ENCODE assay signal across 7 cellular contexts in the genomic region with DNA sequence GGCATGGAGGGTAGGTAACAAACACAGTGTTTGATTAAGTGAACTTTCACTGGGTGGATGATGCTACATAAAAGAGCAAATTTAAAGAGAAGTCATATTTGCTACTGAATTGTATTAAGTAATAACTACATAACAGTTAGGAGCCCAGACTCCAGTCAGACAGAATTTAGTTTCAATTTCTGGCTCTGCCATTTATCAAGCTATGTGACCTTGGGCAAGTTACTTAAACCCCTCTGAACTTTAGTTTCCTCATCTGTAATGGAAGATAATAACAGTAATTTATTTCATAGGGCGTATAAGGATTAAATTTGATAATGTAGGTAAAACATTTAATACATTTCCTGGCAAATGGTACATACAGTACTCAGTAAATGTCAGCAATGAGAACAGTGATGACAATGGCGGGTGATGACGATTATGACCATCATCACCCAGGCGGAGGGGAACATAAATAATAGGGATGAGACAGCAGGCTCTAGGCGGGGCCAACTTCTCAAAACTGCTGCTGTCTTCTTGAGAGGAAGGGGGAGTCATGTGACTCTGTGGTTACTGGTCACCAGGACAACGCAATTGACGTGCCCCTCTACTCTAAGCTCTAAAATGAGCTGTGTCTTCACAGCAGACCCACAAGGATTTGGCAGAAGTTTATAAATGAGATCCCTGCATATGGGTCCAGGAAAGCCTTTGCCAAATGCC. TPM values are rescaled to one million over a fixed set of nuclear protein-coding genes. Genes with fewer than 3 reads are reported as not detected.
DNase-seq lines count a peak whose midpoint lies in the region; ATAC-seq lines count a peak whose summit lies in the region.

No MANE protein-coding gene starts in this region.

- ATAC-seq in GM18861 (IDR thresholded peaks at IDR 0.05; ENCODE audit: unreplicated experiment) (peak; percentile 91), HG02973 (IDR thresholded peaks at IDR 0.05; ENCODE audit: unreplicated experiment) (peak; percentile 91), GM19324 (IDR thresholded peaks at IDR 0.05; ENCODE audit: low FRiP score, unreplicated experiment) (no peak)
- peak; percentile 98 for ATAC-seq in activated naive CD4-positive, alpha-beta T cell treated with anti-CD3 and anti-CD28 coated beads, Interleukin-2, amount 50 U/mL, for 72 hours

- peak overlapping the region in 1 of 2 donors; percentile 20 for H3K27ac Mint-ChIP-seq in activated naive CD4-positive, alpha-beta T cell treated with anti-CD3 and anti-CD28 coated beads, Interleukin-2, amount 50 U/mL, for 72 hours

- peak; percentile 77 for DNase-seq in SIG-M5 treated with dmso at 0.1 percent for 504 hours (lab: John Stamatoyannopoulos, UW; ENCODE audit: unreplicated experiment)
- DNase-seq in activated naive CD4-positive, alpha-beta T cell treated with anti-CD3 and anti-CD28 coated beads, Interleukin-2, amount 50 U/mL, for 72 hours (ENCODE audit: low spot score in 2 of 2), result peak in 1 of 2 donors; percentile 27
- DNase-seq in iPS-NIHi7 (ENCODE audit: extremely low spot score), result peak; percentile 30
- peak; percentile 25 for DNase-seq in stimulated activated CD8-positive, alpha-beta memory T cell treated with anti-CD3 and anti-CD28 coated beads, Interleukin-15, amount 100 ng/mL, for 1 hour (ENCODE audit: low read depth)

- peaks cover 0 to 5% of the 10 kb centered on the region in 2 donors for H3K36me3 Mint-ChIP-seq in activated naive CD4-positive, alpha-beta T cell treated with anti-CD3 and anti-CD28 coated beads, Interleukin-2, amount 50 U/mL, for 72 hours

- no peaks in the 10 kb centered on the region for H3K9me3 Mint-ChIP-seq in activated naive CD4-positive, alpha-beta T cell treated with anti-CD3 and anti-CD28 coated beads, Interleukin-2, amount 50 U/mL, for 72 hours

RNA-seq across cellular contexts. Expression of gene DNMBP, which starts 15.6 kb away (rescaled TPM):
- total RNA-seq in activated naive CD4-positive, alpha-beta T cell treated with anti-CD3 and anti-CD28 coated beads, Interleukin-2, amount 50 U/mL, for 72 hours, result 1 to 10 TPM; 3.2 to 3.4 TPM
